ENCODE assay signal across 17 cellular contexts in genomic region chr14:100623557-100623956, GRCh38. TPM values are rescaled to one million over a fixed set of nuclear protein-coding genes. Genes with fewer than 3 reads are reported as not detected.
DNase-seq lines count a peak whose midpoint lies in the region; ATAC-seq, FAIRE-seq and TF ChIP-seq lines count a peak whose summit lies in the region.
"Had no signal": no experiment of that assay in that cellular context is flagged by ENCODE, and none has a peak within 500 bp of the region (broad histone marks: within the 10 kb centered on the region; RNA-seq: fewer than 3 reads in every experiment).

No MANE protein-coding gene starts in this region.

- peaks cover 11% of the 10 kb centered on the region for H3K36me3 Mint-ChIP-seq in natural killer cell treated with Interleukin-12 subunit alpha and Interleukin-12 subunit beta and Interleukin-15 and Interleukin-18, amount 100 ng/mL, for 72 hours
- no peaks in the 10 kb centered on the region for H3K36me3 Mint-ChIP-seq in natural killer cell
- H3K36me3 Mint-ChIP-seq: CD8-positive, alpha-beta T cell; IgD-negative memory B cell had no signal

- no peaks in the 10 kb centered on the region for H3K36me3 ChIP-seq in lower lobe of right lung
- H3K36me3 ChIP-seq in osteoblast (ENCODE audit: insufficient read depth, low read length): no peaks in the 10 kb centered on the region
- H3K36me3 ChIP-seq in pancreas: no peaks in the 10 kb centered on the region
- H3K36me3 ChIP-seq in A673 (ENCODE audit: insufficient read depth, low read length, poor library complexity, severe bottlenecking): no peaks in the 10 kb centered on the region
- H3K36me3 ChIP-seq: BLaER1 treated with 17β-estradiol and CSF1 and Interleukin-3, amounts not matched to agents 10 nM and 100 nM had no signal

- CTCF ChIA-PET in A673 (lab: Charles Lee): no interaction called here

- WGBS in pancreas, 2 donors: 85 to 100% methylated on average over 1 of the region's 1 CpG

- no peak overlapping the region for H3K4me3 Mint-ChIP-seq in natural killer cell treated with Interleukin-12 subunit alpha and Interleukin-12 subunit beta and Interleukin-15 and Interleukin-18, amount 100 ng/mL, for 72 hours
- H3K4me3 Mint-ChIP-seq in natural killer cell: no peak overlapping the region
- H3K4me3 Mint-ChIP-seq: B cell; CD8-positive, alpha-beta T cell; GM23338; IgD-negative memory B cell had no signal

- no peaks in the 10 kb centered on the region for H3K79me2 ChIP-seq in osteoblast (ENCODE audit: insufficient read depth, low read length)

- H3K4me1 Mint-ChIP-seq in natural killer cell treated with Interleukin-12 subunit alpha and Interleukin-12 subunit beta and Interleukin-15 and Interleukin-18, amount 100 ng/mL, for 72 hours (ENCODE audit: low read depth in 2 of 2): peaks cover 8 to 10% of the 10 kb centered on the region in 2 donors
- peaks cover 7 to 13% of the 10 kb centered on the region in 2 donors for H3K4me1 Mint-ChIP-seq in natural killer cell
- H3K4me1 Mint-ChIP-seq: B cell, GM23338, IgD-negative memory B cell had no signal

- ATAC-seq in natural killer cell treated with Interleukin-12 subunit alpha and Interleukin-12 subunit beta and Interleukin-15 and Interleukin-18, amount 100 ng/mL, for 72 hours: no peak
- no peak for ATAC-seq in natural killer cell
- ATAC-seq in lower lobe of right lung: no peak
- ATAC-seq in pancreas: no peak
- ATAC-seq: CD8-positive, alpha-beta T cell; GM23338 had no signal

- H3K9me3 Mint-ChIP-seq in natural killer cell treated with Interleukin-12 subunit alpha and Interleukin-12 subunit beta and Interleukin-15 and Interleukin-18, amount 100 ng/mL, for 72 hours: no peaks in the 10 kb centered on the region
- H3K9me3 Mint-ChIP-seq in natural killer cell: peaks cover 0 to 8% of the 10 kb centered on the region in 2 donors
- H3K9me3 Mint-ChIP-seq: CD8-positive, alpha-beta T cell had no signal

- H3K27ac ChIP-seq in lower lobe of right lung (no peak overlapping the region), osteoblast (ENCODE audit: low read depth, low read length) (no peak overlapping the region), pancreas (no peak overlapping the region), A673 (ENCODE audit: low read depth, low read length, poor library complexity, severe bottlenecking) (no peak overlapping the region)
- H3K27ac ChIP-seq: BLaER1 treated with 17β-estradiol and CSF1 and Interleukin-3, amounts not matched to agents 10 nM and 100 nM had no signal

- BruUV-seq in A673 (replicated peaks; lab: Mats Ljungman, UMichigan): no TSS peak

- POLR2A ChIA-PET in A673 (lab: Charles Lee; ENCODE audit: low non-redundant PET): no interaction called here

- H3K27ac Mint-ChIP-seq in natural killer cell treated with Interleukin-12 subunit alpha and Interleukin-12 subunit beta and Interleukin-15 and Interleukin-18, amount 100 ng/mL, for 72 hours: no peak overlapping the region
- no peak overlapping the region for H3K27ac Mint-ChIP-seq in natural killer cell
- H3K27ac Mint-ChIP-seq: B cell; CD8-positive, alpha-beta T cell; GM23338; IgD-negative memory B cell had no signal

- peaks cover 36% of the 10 kb centered on the region for H3K27me3 ChIP-seq in lower lobe of right lung (ENCODE audit: low read depth)
- peaks cover 56% of the 10 kb centered on the region for H3K27me3 ChIP-seq in osteoblast (ENCODE audit: insufficient read depth, low read length)
- H3K27me3 ChIP-seq in pancreas: no peaks in the 10 kb centered on the region
- H3K27me3 ChIP-seq in A673 (replicated peaks; ENCODE audit: insufficient read depth, low read depth, low read length, poor library complexity): no peaks in the 10 kb centered on the region
- H3K27me3 ChIP-seq: BLaER1 treated with 17β-estradiol and CSF1 and Interleukin-3, amounts not matched to agents 10 nM and 100 nM had no signal

- no peaks in the 10 kb centered on the region for H3K9me3 ChIP-seq in lower lobe of right lung
- no peaks in the 10 kb centered on the region for H3K9me3 ChIP-seq in osteoblast (ENCODE audit: low read depth, low read length)
- H3K9me3 ChIP-seq in pancreas: no peaks in the 10 kb centered on the region
- no peaks in the 10 kb centered on the region for H3K9me3 ChIP-seq in A673 (ENCODE audit: low read depth, low read length, poor library complexity, severe bottlenecking)

- FAIRE-seq in pancreas (lab: Jason Lieb, UNC): no peak
- FAIRE-seq: H54, HTR-8/SVneo had no signal

- no peak overlapping the region for H2AFZ ChIP-seq in osteoblast (ENCODE audit: low read length)
- H2AFZ ChIP-seq: GM23338 had no signal

- peak; percentile 31 for DNase-seq in natural killer cell treated with Interleukin-12 subunit alpha and Interleukin-12 subunit beta and Interleukin-15 and Interleukin-18, amount 100 ng/mL, for 72 hours (ENCODE audit: low spot score)
- DNase-seq in natural killer cell (no peak), lower lobe of right lung (peak; percentile 9), osteoblast (ENCODE audit: insufficient read length, low spot score, missing footprints) (peak; percentile 8), glomerular visceral epithelial cell (ENCODE audit: extremely low spot score) (no peak), pancreas (no peak), A673 (ENCODE audit: low spot score) (no peak)
- DNase-seq: Calu3; CD8-positive, alpha-beta T cell; GF-D8; HCEC 1CT had no signal

- no peak overlapping the region for H3K4me2 ChIP-seq in osteoblast (ENCODE audit: insufficient read depth, low read length)
- H3K4me2 ChIP-seq: GM23338 had no signal

- H3K4me3 ChIP-seq in lower lobe of right lung: no peak overlapping the region
- H3K4me3 ChIP-seq in osteoblast (ENCODE audit: insufficient read depth, low read length): no peak overlapping the region
- H3K4me3 ChIP-seq in pancreas: no peak overlapping the region
- H3K4me3 ChIP-seq in A673 (ENCODE audit: low read depth, low read length, poor library complexity, severe bottlenecking): no peak overlapping the region
- H3K4me3 ChIP-seq: BLaER1 treated with 17β-estradiol and CSF1 and Interleukin-3, amounts not matched to agents 10 nM and 100 nM; GM23338 had no signal

- intact Hi-C loops in natural killer cell (cut with micrococcal nuclease) (no loop called here), lower lobe of right lung (cut with DNase I) (no loop called here), pancreas (cut with DNase I) (no loop called here), A673 (cut with micrococcal nuclease; ENCODE audit: unreplicated experiment) (no loop called here)

- no peak for TF ChIP-seq CTCF in natural killer cell (IDR thresholded peaks at IDR 0.05)
- TF ChIP-seq CTCF in lower lobe of right lung (IDR thresholded peaks at IDR 0.05): no peak
- TF ChIP-seq CTCF in osteoblast (IDR thresholded peaks at IDR 0.05; ENCODE audit: extremely low read depth, low read depth, low read length): no peak
- TF ChIP-seq CTCF in pancreas (IDR thresholded peaks at IDR 0.05): no peak
- TF ChIP-seq CTCF in A673 (conservative IDR thresholded peaks at IDR 0.05; ENCODE audit: low read depth, low read length): no peak

- H3K4me1 ChIP-seq in lower lobe of right lung: peaks cover 20% of the 10 kb centered on the region
- H3K4me1 ChIP-seq in osteoblast (ENCODE audit: insufficient read depth, low read length): peaks cover 2% of the 10 kb centered on the region
- peaks cover 3 to 8% (median 6%) of the 10 kb centered on the region in 3 donors for H3K4me1 ChIP-seq in pancreas
- H3K4me1 ChIP-seq in A673 (ENCODE audit: insufficient read depth, low read length, poor library complexity, severe bottlenecking): no peaks in the 10 kb centered on the region

- H4K20me1 ChIP-seq in osteoblast (ENCODE audit: insufficient read depth, low read length): no peaks in the 10 kb centered on the region
- H4K20me1 ChIP-seq: BLaER1 treated with 17β-estradiol and CSF1 and Interleukin-3, amounts not matched to agents 10 nM and 100 nM had no signal

- H3K27me3 Mint-ChIP-seq in natural killer cell treated with Interleukin-12 subunit alpha and Interleukin-12 subunit beta and Interleukin-15 and Interleukin-18, amount 100 ng/mL, for 72 hours: peaks cover 42 to 52% of the 10 kb centered on the region in 2 donors
- peaks cover 69 to 74% of the 10 kb centered on the region in 2 donors for H3K27me3 Mint-ChIP-seq in natural killer cell (ENCODE audit: low read depth in 2 of 2)

RNA-seq across cellular contexts. Expression of gene BEGAIN, which starts 36.3 kb away (rescaled TPM):
- not detected for total RNA-seq in natural killer cell treated with Interleukin-12 subunit alpha and Interleukin-12 subunit beta and Interleukin-15 and Interleukin-18, amount 100 ng/mL, for 72 hours
- total RNA-seq in natural killer cell: 1 to 10 TPM in 1 of 3 donors, under 1 TPM in 1, not detected in 1; 0.11 to 1.3 TPM
- total RNA-seq in lower lobe of right lung: 1.3 TPM
- total RNA-seq in osteoblast: 1.1 TPM in 1 of 2 replicates, not detected in the other
- 10 to 100 TPM in 4 of 6 donors, 1 to 10 TPM in 2; 9.1 to 18.2 (median 13.2) TPM for total RNA-seq in pancreas
- 10 to 100 TPM; 20.5 to 32.2 TPM for polyA plus RNA-seq in pancreas
- total RNA-seq in A673 (2021): 0.84 and 1.3 TPM in 2 replicates
- total RNA-seq: B cell had no signal

Comparison
In these comparisons a context has a peak if more than half of its experiments do, and no peak if none do; other contexts are left out.
1. DNase-seq: peak in natural killer cell treated with Interleukin-12 subunit alpha and Interleukin-12 subunit beta and Interleukin-15 and Interleukin-18, amount 100 ng/mL, for 72 hours (single experiment), lower lobe of right lung (single experiment) and osteoblast (single experiment); none in natural killer cell (single experiment), glomerular visceral epithelial cell (single experiment), pancreas (0 of 6) and A673 (single experiment).